ENCODE assay signal across 2 cellular contexts in the genomic region with DNA sequence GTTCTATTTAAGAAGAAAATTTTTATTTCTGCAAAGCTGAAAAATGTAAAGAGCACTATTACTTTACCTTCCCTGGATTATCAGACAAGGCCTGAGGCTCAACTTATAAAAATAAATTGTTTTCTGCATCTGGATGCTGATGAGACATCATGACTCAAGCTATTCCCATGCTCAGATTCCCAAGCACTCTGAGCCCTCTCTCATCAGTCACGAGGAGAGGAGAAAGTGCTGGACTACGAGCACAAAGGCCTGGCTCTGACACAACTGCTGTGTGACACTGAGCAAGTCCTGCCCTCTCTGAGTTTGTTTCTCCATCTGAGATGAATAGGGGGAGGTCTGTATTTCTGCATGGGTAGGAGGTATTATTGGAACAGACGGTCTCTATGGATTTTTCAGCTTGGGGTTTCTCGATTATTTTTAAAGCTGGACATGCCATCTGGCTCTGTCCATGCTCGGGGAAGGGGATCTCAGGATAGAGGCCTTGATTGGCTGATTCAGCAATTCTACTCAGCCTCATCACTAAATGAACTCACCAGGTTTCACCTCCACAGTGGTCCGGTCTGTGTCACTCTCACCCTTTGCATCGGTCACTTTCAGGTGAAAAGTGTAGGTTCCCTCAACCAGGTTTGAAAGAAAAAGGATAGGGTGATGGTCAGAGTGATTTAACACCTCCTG.
A peak's percentile ranks its signal among the peaks of the same experiment; 100 is the strongest.
TF ChIP-seq lines count a peak whose summit lies in the region.

No MANE protein-coding gene starts in this region.

TF ChIP-seq in IMR-90, 13 proteins besides CTCF, POLR2A, EP300 and RAD21:
- TF ChIP-seq MAZ (IDR thresholded peaks at IDR 0.05; ENCODE audit: borderline replicate concordance, low read depth, low read length): no peak
- peak; percentile 82 for TF ChIP-seq NFE2L2 (IDR thresholded peaks at IDR 0.05; ENCODE audit: low read depth, low read length)
- TF ChIP-seq MAFK (IDR thresholded peaks at IDR 0.05; ENCODE audit: low read depth, low read length): peak; percentile 91
- no peak for TF ChIP-seq SMC3 (IDR thresholded peaks at IDR 0.05; ENCODE audit: low read depth, low read length)
- peak; percentile 88 for TF ChIP-seq BHLHE40 (IDR thresholded peaks at IDR 0.05; ENCODE audit: low read depth, low read length)
- peak; percentile 74 for TF ChIP-seq CEBPB (IDR thresholded peaks at IDR 0.05; ENCODE audit: low read depth, low read length)
- TF ChIP-seq MXI1 (IDR thresholded peaks at IDR 0.05; ENCODE audit: borderline replicate concordance, low read depth, low read length): 0 out of 2 replicates have a peak, but pooled peaks have one; percentile 47
- peak; percentile 52 for TF ChIP-seq RCOR1 (IDR thresholded peaks at IDR 0.05; ENCODE audit: insufficient replicate concordance, low read length)
- TF ChIP-seq FOS (IDR thresholded peaks at IDR 0.05; ENCODE audit: low read depth, low read length): peak; percentile 86
- TF ChIP-seq, protein P1, sequence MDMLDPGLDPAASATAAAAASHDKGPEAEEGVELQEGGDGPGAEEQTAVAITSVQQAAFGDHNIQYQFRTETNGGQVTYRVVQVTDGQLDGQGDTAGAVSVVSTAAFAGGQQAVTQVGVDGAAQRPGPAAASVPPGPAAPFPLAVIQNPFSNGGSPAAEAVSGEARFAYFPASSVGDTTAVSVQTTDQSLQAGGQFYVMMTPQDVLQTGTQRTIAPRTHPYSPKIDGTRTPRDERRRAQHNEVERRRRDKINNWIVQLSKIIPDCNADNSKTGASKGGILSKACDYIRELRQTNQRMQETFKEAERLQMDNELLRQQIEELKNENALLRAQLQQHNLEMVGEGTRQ (IDR thresholded peaks at IDR 0.05; ENCODE audit: low read depth, low read length): peak; percentile 81
- TF ChIP-seq CHD1 (IDR thresholded peaks at IDR 0.05; ENCODE audit: low read depth, low read length): no peak
- TF ChIP-seq RFX5 (IDR thresholded peaks at IDR 0.05; ENCODE audit: low read depth, low read length): no peak
- no peak for TF ChIP-seq ELK1 (IDR thresholded peaks at IDR 0.05; ENCODE audit: borderline replicate concordance, low read depth, low read length)
TF ChIP-seq in IMR-90: peak in this region for 8.

TF ChIP-seq in K562, 482 proteins besides CTCF, POLR2A, EP300 and RAD21:
- TF ChIP-seq MAFG (tag; conservative IDR thresholded peaks at IDR 0.05) (peak; percentile 69), MAFK (IDR thresholded peaks at IDR 0.05; ENCODE audit: low read length) (peak; percentile 58; the same call in 1 of the 2 replicates), C11orf30 (IDR thresholded peaks at IDR 0.05; ENCODE audit: low read depth) (peak; percentile 67), SMAD1 (IDR thresholded peaks at IDR 0.05; ENCODE audit: low read depth, low read length, partially characterized antibody) (no peak), ZNF316 (IDR thresholded peaks at IDR 0.05) (peak; percentile 79), MAFF (IDR thresholded peaks at IDR 0.05; ENCODE audit: low read length) (peak; percentile 64)
